Comparison of ENCODE assay signal across 8 cellular contexts in genomic region chr5:134223406-134224251, GRCh38. TPM values are rescaled to one million over a fixed set of nuclear protein-coding genes. Genes with fewer than 3 reads are reported as not detected.
DNase-seq lines count a peak whose midpoint lies in the region; ATAC-seq and TF ChIP-seq lines count a peak whose summit lies in the region.

No MANE protein-coding gene starts in this region.

- H3K9me3 ChIP-seq in GM23248 (ENCODE audit: low read depth), result no peaks in the 10 kb centered on the region
- no peaks in the 10 kb centered on the region for H3K9me3 ChIP-seq in Peyer's patch
- no peaks in the 10 kb centered on the region for H3K9me3 ChIP-seq in esophagus squamous epithelium

- no peak for ATAC-seq in GM18511 (IDR thresholded peaks at IDR 0.05; ENCODE audit: unreplicated experiment)
- ATAC-seq in GM18858 (IDR thresholded peaks at IDR 0.05; ENCODE audit: unreplicated experiment), result no peak

- H3K4me3 ChIP-seq in GM23248, result peak overlapping the region; percentile 96
- H3K4me3 ChIP-seq in Peyer's patch, result peak overlapping the region in 3 of 4 donors; percentile 79 to 97 (median 90)
- peak overlapping the region; percentile 76 to 92 (median 84) for H3K4me3 ChIP-seq in esophagus squamous epithelium

- peak; percentile 61 for DNase-seq in GM23248
- DNase-seq in Peyer's patch, result no peak
- no peak for DNase-seq in esophagus squamous epithelium (lab: John Stamatoyannopoulos, UW)
- peak; percentile 23 for DNase-seq in renal cortical epithelial cell (ENCODE audit: low read depth)
- no peak for DNase-seq in iPS-NIHi7 (ENCODE audit: extremely low spot score)
- DNase-seq in SKM-1 (lab: John Stamatoyannopoulos, UW; ENCODE audit: unreplicated experiment), result no peak

- WGBS in GM23248 (ENCODE audit: low coverage in 1 of 2, low lambda C conversion rate in 2 of 2, missing lambda C conversion rate in 2 of 2), 2 experiments, result 28 to 29% methylated on average over 9 of the region's 9 CpGs
- 21 to 25% methylated on average over 9 of the region's 9 CpGs for WGBS in esophagus squamous epithelium, 2 donors

- TF ChIP-seq POLR2A in Peyer's patch (IDR thresholded peaks at IDR 0.05), result no peak
- no peak for TF ChIP-seq POLR2A in esophagus squamous epithelium (IDR thresholded peaks at IDR 0.05)

- peak overlapping the region; percentile 98 for H3K27ac ChIP-seq in GM23248
- H3K27ac ChIP-seq in Peyer's patch, result peak overlapping the region in 2 of 4 donors; percentile 11 to 99
- H3K27ac ChIP-seq in esophagus squamous epithelium, result peak overlapping the region; percentile 99 to 100 (median 99)

- H3K4me2 ChIP-seq in GM23248 (ENCODE audit: unreplicated experiment), result peak overlapping the region; percentile 91

- H3K4me1 ChIP-seq in GM23248 (ENCODE audit: insufficient read depth) (peaks cover 34% of the 10 kb centered on the region), Peyer's patch (peaks cover 3 to 62% (median 16%) of the 10 kb centered on the region in 4 donors), esophagus squamous epithelium (peaks cover 14 to 79% (median 55%) of the 10 kb centered on the region in 3 donors)

- H3K36me3 ChIP-seq in GM23248 (ENCODE audit: low read depth), result no peaks in the 10 kb centered on the region
- H3K36me3 ChIP-seq in Peyer's patch, result peaks cover 0 to 7% (median 0%) of the 10 kb centered on the region in 3 donors
- H3K36me3 ChIP-seq in esophagus squamous epithelium, result peaks cover 0 to 11% (median 3%) of the 10 kb centered on the region in 3 donors

- no peaks in the 10 kb centered on the region for H3K9me2 ChIP-seq in GM23248 (ENCODE audit: insufficient read depth)

- in situ Hi-C loops in GM23248 (cut with MboI), result no loop called here

- peaks cover 33% of the 10 kb centered on the region for H4K20me1 ChIP-seq in GM23248 (ENCODE audit: insufficient read depth)

- H3F3A ChIP-seq in GM23248 (ENCODE audit: insufficient read depth), result peaks cover 21% of the 10 kb centered on the region

- intact Hi-C loops in esophagus squamous epithelium (cut with DNase I), result no loop called here

- TF ChIP-seq CTCF in Peyer's patch (IDR thresholded peaks at IDR 0.05) (no peak), esophagus squamous epithelium (IDR thresholded peaks at IDR 0.05) (no peak)

- H3K79me2 ChIP-seq in GM23248 (ENCODE audit: insufficient read depth), result peaks cover 86% of the 10 kb centered on the region

- peak overlapping the region; percentile 100 for H3K9ac ChIP-seq in GM23248

- H3K27me3 ChIP-seq in GM23248 (replicated peaks; ENCODE audit: insufficient read depth) (no peaks in the 10 kb centered on the region), Peyer's patch (no peaks in the 10 kb centered on the region), esophagus squamous epithelium (no peaks in the 10 kb centered on the region)

- H2AFZ ChIP-seq in GM23248, result no peak overlapping the region

RNA-seq across cellular contexts. Expression of gene PPP2CA, which starts 2.2 kb away (rescaled TPM):
- total RNA-seq in GM23248 (2014; rRNA removed; shearing (Covaris generic)), result 184 and 193 TPM in 2 replicates
- 223 and 249 TPM in 2 replicates for polyA plus RNA-seq in GM23248 (2016; fragmentation: Nextera tagmentation; extraction: Ambion mirVana)
- total RNA-seq in Peyer's patch, result 100 to 1,000 TPM in 2 of 4 donors, 10 to 100 TPM in 2; 85.0 to 128 (median 104) TPM
- 100 to 1,000 TPM; 129 to 306 (median 215) TPM for total RNA-seq in esophagus squamous epithelium
- 91.2 and 183 TPM in 2 replicates for total RNA-seq in renal cortical epithelial cell

RNA-seq across cellular contexts. Expression of gene SKP1, which starts 46.9 kb away (rescaled TPM):
- total RNA-seq in GM23248 (2014; rRNA removed; shearing (Covaris generic)), result 238 and 245 TPM in 2 replicates
- polyA plus RNA-seq in GM23248 (2016; fragmentation: Nextera tagmentation; extraction: Ambion mirVana), result 1,125 and 1,145 TPM in 2 replicates
- total RNA-seq in Peyer's patch (100 to 1,000 TPM in 3 of 4 donors, 10 to 100 TPM in 1; 89.4 to 155 (median 129) TPM), esophagus squamous epithelium (100 to 1,000 TPM; 159 to 260 (median 208) TPM), renal cortical epithelial cell (254 and 668 TPM in 2 replicates)

Comparison
In these comparisons a context has a peak if more than half of its experiments do, and no peak if none do; other contexts are left out.
1. DNase-seq: peak in GM23248 (single experiment) and renal cortical epithelial cell (single experiment); none in Peyer's patch (0 of 3), esophagus squamous epithelium (single experiment), iPS-NIHi7 (single experiment) and SKM-1 (single experiment).
2. Peak in every context shown above with its lines, with median percentiles within 50 percentile points of each other: H3K4me3 ChIP-seq.